10 cellular contexts compared by ENCODE assay signal in genomic region chr1:197876894-197877293, GRCh38. TPM values are rescaled to one million over a fixed set of nuclear protein-coding genes. Genes with fewer than 3 reads are reported as not detected.
"Had no signal": no experiment of that assay in that cellular context is flagged by ENCODE, and none has a peak within 500 bp of the region (broad histone marks: within the 10 kb centered on the region; RNA-seq: fewer than 3 reads in every experiment).

No MANE protein-coding gene starts in this region.

- H3K4me3 ChIP-seq: GM23338 had no signal

- H2AFZ ChIP-seq: GM23338 had no signal

- H3K27ac Mint-ChIP-seq: GM23338, H9, IgD-negative memory B cell had no signal

- FAIRE-seq: H1, H54, HepG2 had no signal

- H3K27ac ChIP-seq: HL-60 had no signal

- H3K4me1 Mint-ChIP-seq: GM23338, H9 had no signal

- H3K4me3 Mint-ChIP-seq: GM23338, H9, IgD-negative memory B cell had no signal

- ATAC-seq: GM23338, HepG2 had no signal

- DNase-seq: H9, HCEC 1CT, Kasumi-1, KG1 had no signal

- H3K4me2 ChIP-seq: GM23338 had no signal

RNA-seq across cellular contexts. Expression of gene C1orf53, which starts 25.5 kb away (rescaled TPM):
- polyA plus RNA-seq: IgD-negative memory B cell had no signal

RNA-seq across cellular contexts. Expression of gene LHX9, which starts 40.3 kb away (rescaled TPM):
- total RNA-seq: GM23338, H1, H9, HepG2 had no signal
- polyA plus RNA-seq: H1, HepG2, IgD-negative memory B cell had no signal
